Comparison of ENCODE assay signal across 10 cellular contexts in the genomic region with DNA sequence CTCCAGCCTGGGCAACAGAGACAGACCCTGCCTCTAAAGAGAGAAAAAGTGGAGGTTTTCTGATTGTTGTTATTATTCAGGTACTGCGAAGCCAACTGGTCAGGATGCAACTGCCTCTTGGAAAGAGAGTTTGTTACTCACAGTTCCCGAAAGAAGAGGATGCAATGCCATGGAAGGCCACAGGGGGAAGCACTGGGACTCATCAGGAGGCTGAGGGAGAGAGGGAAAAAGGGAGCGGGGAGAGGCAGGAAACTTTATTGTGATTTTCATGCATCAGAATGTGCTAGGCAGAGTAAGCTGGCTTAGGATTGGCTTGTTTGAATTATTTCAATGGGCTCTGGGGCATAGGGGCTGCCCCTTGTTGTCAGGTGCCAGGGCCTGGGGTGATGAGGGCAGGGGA. TPM values are rescaled to one million over a fixed set of nuclear protein-coding genes. Genes with fewer than 3 reads are reported as not detected.
DNase-seq lines count a peak whose midpoint lies in the region; ATAC-seq and TF ChIP-seq lines count a peak whose summit lies in the region.
"Had no signal": no experiment of that assay in that cellular context is flagged by ENCODE, and none has a peak within 500 bp of the region (broad histone marks: within the 10 kb centered on the region; RNA-seq: fewer than 3 reads in every experiment).

No MANE protein-coding gene starts in this region.

- no peak overlapping the region for H3K4me3 Mint-ChIP-seq in effector memory CD8-positive, alpha-beta T cell
- H3K4me3 Mint-ChIP-seq: CD8-positive, alpha-beta T cell had no signal

- peak; percentile 46 for TF ChIP-seq CTCF in LNCAP (IDR thresholded peaks at IDR 0.05)
- peak; percentile 15 for TF ChIP-seq CTCF in parathyroid adenoma (IDR thresholded peaks at IDR 0.05)
- TF ChIP-seq CTCF in omental fat pad (IDR thresholded peaks at IDR 0.05), result no peak

- no peak overlapping the region for H3K9ac ChIP-seq in parathyroid adenoma

- H3K27ac Mint-ChIP-seq in effector memory CD8-positive, alpha-beta T cell, result peak overlapping the region; percentile 47 to 63
- H3K27ac Mint-ChIP-seq: CD8-positive, alpha-beta T cell had no signal

- DNase-seq in NCI-H524 (lab: John Stamatoyannopoulos, UW) (peak; percentile 31 to 34), NCI-H524 treated with DMSO at 0.1 percent for 48 hours (lab: John Stamatoyannopoulos, UW) (no peak), omental fat pad (ENCODE audit: low spot score) (no peak), NCI-H748 (lab: John Stamatoyannopoulos, UW; ENCODE audit: unreplicated experiment) (no peak)
- DNase-seq in effector memory CD8-positive, alpha-beta T cell, result peak in 2 of 3 experiments; percentile 19 to 20
- DNase-seq: NCI-H2029 treated with DMSO at 0.1 percent for 48 hours had no signal

- peaks cover 80% of the 10 kb centered on the region for H3K36me3 Mint-ChIP-seq in effector memory CD8-positive, alpha-beta T cell (ENCODE audit: insufficient read depth)

- no peak overlapping the region for H3K27ac ChIP-seq in parathyroid adenoma

- H2AFZ ChIP-seq in parathyroid adenoma, result no peak overlapping the region

- H3K9me3 ChIP-seq in parathyroid adenoma (ENCODE audit: control insufficient read depth, low read length), result no peaks in the 10 kb centered on the region

- H3K4me2 ChIP-seq in parathyroid adenoma (ENCODE audit: low read length), result no peak overlapping the region

- H3K4me3 ChIP-seq in parathyroid adenoma (ENCODE audit: low read depth, low read length), result no peak overlapping the region

- no peak for ATAC-seq in effector memory CD8-positive, alpha-beta T cell (replicated peaks)
- ATAC-seq in HG03095 (IDR thresholded peaks at IDR 0.05; ENCODE audit: unreplicated experiment) (no peak), omental fat pad (ENCODE audit: low FRiP score) (no peak)
- ATAC-seq: CD8-positive, alpha-beta T cell had no signal

- H3K9me3 Mint-ChIP-seq in effector memory CD8-positive, alpha-beta T cell, result no peaks in the 10 kb centered on the region
- H3K9me3 Mint-ChIP-seq: CD8-positive, alpha-beta T cell had no signal

- peaks cover 12% of the 10 kb centered on the region for H3K79me2 ChIP-seq in parathyroid adenoma

- no peaks in the 10 kb centered on the region for H3K4me1 ChIP-seq in parathyroid adenoma

- H3K27me3 Mint-ChIP-seq in effector memory CD8-positive, alpha-beta T cell, result no peaks in the 10 kb centered on the region

- no peaks in the 10 kb centered on the region for H3K27me3 ChIP-seq in parathyroid adenoma (ENCODE audit: control insufficient read depth, insufficient read depth, low read length)

- peaks cover 43 to 49% of the 10 kb centered on the region in 2 donors for H3K4me1 Mint-ChIP-seq in effector memory CD8-positive, alpha-beta T cell (ENCODE audit: low read depth in 2 of 2)

- no peaks in the 10 kb centered on the region for H3K36me3 ChIP-seq in parathyroid adenoma (ENCODE audit: control insufficient read depth, insufficient read depth, low read length)

RNA-seq across cellular contexts. Expression of gene MYO9B, which starts 27.6 kb away (rescaled TPM):
- total RNA-seq in omental fat pad, result 100 to 1,000 TPM in 2 of 4 donors, 10 to 100 TPM in 2; 52.7 to 149 (median 85.7) TPM

RNA-seq across cellular contexts. Expression of gene HAUS8, which starts 27.9 kb away (rescaled TPM):
- total RNA-seq in omental fat pad, result 1 to 10 TPM; 4.0 to 7.3 (median 6.1) TPM

Comparison
In these comparisons a context has a peak if more than half of its experiments do, and no peak if none do; other contexts are left out.
1. DNase-seq: peak in NCI-H524 (2 of 2) and effector memory CD8-positive, alpha-beta T cell (2 of 3); none in NCI-H524 treated with DMSO at 0.1 percent for 48 hours (single experiment), omental fat pad (single experiment) and NCI-H748 (single experiment).
2. CTCF ChIP-seq: peak in LNCAP (single experiment) and parathyroid adenoma (single experiment); none in omental fat pad (0 of 3).